ENCODE assay signal across 10 cellular contexts in genomic region chr17:29587591-29587990, GRCh38. TPM values are rescaled to one million over a fixed set of nuclear protein-coding genes. Genes with fewer than 3 reads are reported as not detected.
DNase-seq lines count a peak whose midpoint lies in the region; ATAC-seq lines count a peak whose summit lies in the region.
"Had no signal": no experiment of that assay in that cellular context is flagged by ENCODE, and none has a peak within 500 bp of the region (broad histone marks: within the 10 kb centered on the region; RNA-seq: fewer than 3 reads in every experiment).

No MANE protein-coding gene starts in this region.

- no peak for ATAC-seq in CD4-positive, CD25-positive, alpha-beta regulatory T cell (ENCODE audit: low read depth in 2 of 2)
- ATAC-seq in GM19324 (IDR thresholded peaks at IDR 0.05; ENCODE audit: low FRiP score, unreplicated experiment) (no peak), HG03378 (IDR thresholded peaks at IDR 0.05; ENCODE audit: unreplicated experiment) (no peak)
- ATAC-seq: body of pancreas had no signal

- peaks cover 6 to 82% (median 42%) of the 10 kb centered on the region in 4 donors for H3K4me1 Mint-ChIP-seq in CD4-positive, CD25-positive, alpha-beta regulatory T cell

- peak overlapping the region in 2 of 3 donors; percentile 94 to 98 for H3K27ac Mint-ChIP-seq in CD4-positive, CD25-positive, alpha-beta regulatory T cell

- no peak overlapping the region for H3K27ac ChIP-seq in CD4-positive, CD25-positive, alpha-beta regulatory T cell (ENCODE audit: insufficient read depth, low read length, poor library complexity, severe bottlenecking)
- H3K27ac ChIP-seq: neutrophil had no signal

- H2AFZ ChIP-seq in neuron (ENCODE audit: low read depth, low read length), result no peak overlapping the region

- H3K4me1 ChIP-seq in CD4-positive, CD25-positive, alpha-beta regulatory T cell (ENCODE audit: control insufficient read depth, insufficient read depth, low read length, poor library complexity, severe bottlenecking), result peaks cover 76% of the 10 kb centered on the region
- H3K4me1 ChIP-seq in neuron (ENCODE audit: insufficient read depth, low read length), result peaks cover 57% of the 10 kb centered on the region

- H3K36me3 Mint-ChIP-seq in CD4-positive, CD25-positive, alpha-beta regulatory T cell, result no peaks in the 10 kb centered on the region

- H3K27me3 ChIP-seq in CD4-positive, CD25-positive, alpha-beta regulatory T cell (ENCODE audit: control insufficient read depth, insufficient read depth, low read length), result no peaks in the 10 kb centered on the region
- no peaks in the 10 kb centered on the region for H3K27me3 ChIP-seq in neuron (ENCODE audit: insufficient read depth, low read length)
- H3K27me3 ChIP-seq: body of pancreas had no signal

- no peak for DNase-seq in CD4-positive, CD25-positive, alpha-beta regulatory T cell
- DNase-seq in NCI-H226, result peak; percentile 1
- peak; percentile 61 for DNase-seq in ecto neural progenitor cell (ENCODE audit: low spot score)
- DNase-seq in NCI-H2107 treated with DMSO at 0.1 percent for 48 hours (lab: John Stamatoyannopoulos, UW; ENCODE audit: unreplicated experiment), result no peak
- no peak for DNase-seq in activated gamma-delta T cell (lab: John Stamatoyannopoulos, UW)

- H3K4me3 Mint-ChIP-seq in CD4-positive, CD25-positive, alpha-beta regulatory T cell, result peak overlapping the region; percentile 91 to 98 (median 96)

- peak overlapping the region; percentile 67 for H3K4me3 ChIP-seq in CD4-positive, CD25-positive, alpha-beta regulatory T cell (ENCODE audit: low read depth, low read length)
- H3K4me3 ChIP-seq in neuron (ENCODE audit: low read length), result peak overlapping the region; percentile 94
- H3K4me3 ChIP-seq: body of pancreas had no signal

- no peaks in the 10 kb centered on the region for H3K9me3 Mint-ChIP-seq in CD4-positive, CD25-positive, alpha-beta regulatory T cell

- no peaks in the 10 kb centered on the region for H3K9me3 ChIP-seq in CD4-positive, CD25-positive, alpha-beta regulatory T cell (ENCODE audit: control insufficient read depth in 2 of 2, low read length in 2 of 2)
- no peaks in the 10 kb centered on the region for H3K9me3 ChIP-seq in neuron (ENCODE audit: low read length)
- H3K9me3 ChIP-seq: body of pancreas, neutrophil had no signal

- no peaks in the 10 kb centered on the region for H3K27me3 Mint-ChIP-seq in CD4-positive, CD25-positive, alpha-beta regulatory T cell

- H3K36me3 ChIP-seq in CD4-positive, CD25-positive, alpha-beta regulatory T cell (ENCODE audit: control insufficient read depth, insufficient read depth, low read length), result peaks cover 7% of the 10 kb centered on the region
- H3K36me3 ChIP-seq in neuron (ENCODE audit: insufficient read depth, low read length), result peaks cover 8% of the 10 kb centered on the region
- H3K36me3 ChIP-seq: neutrophil had no signal

RNA-seq across cellular contexts. Expression of gene GIT1, which starts 1.9 kb away (rescaled TPM):
- total RNA-seq in CD4-positive, CD25-positive, alpha-beta regulatory T cell, result 41.5 TPM
- 1 to 10 TPM; 5.5 to 9.2 (median 6.4) TPM for polyA plus RNA-seq in CD4-positive, CD25-positive, alpha-beta regulatory T cell

RNA-seq across cellular contexts. Expression of gene ANKRD13B, which starts 5.3 kb away (rescaled TPM):
- total RNA-seq in CD4-positive, CD25-positive, alpha-beta regulatory T cell, result 5.9 TPM
- polyA plus RNA-seq in CD4-positive, CD25-positive, alpha-beta regulatory T cell, result under 1 TPM in 2 of 4 donors, not detected in 2; 0.05 to 0.18 TPM

RNA-seq across cellular contexts. Expression of gene TP53I13, which starts 19.1 kb away (rescaled TPM):
- 87.4 TPM for total RNA-seq in CD4-positive, CD25-positive, alpha-beta regulatory T cell
- polyA plus RNA-seq in CD4-positive, CD25-positive, alpha-beta regulatory T cell, result 10 to 100 TPM; 22.2 to 36.4 (median 26.2) TPM

RNA-seq across cellular contexts. Expression of gene ABHD15, which starts 20.8 kb away (rescaled TPM):
- total RNA-seq in CD4-positive, CD25-positive, alpha-beta regulatory T cell, result 9.9 TPM
- 1 to 10 TPM; 6.2 to 9.2 (median 7.4) TPM for polyA plus RNA-seq in CD4-positive, CD25-positive, alpha-beta regulatory T cell

RNA-seq across cellular contexts. Expression of gene CORO6, which starts 35.1 kb away (rescaled TPM):
- 4.3 TPM for total RNA-seq in CD4-positive, CD25-positive, alpha-beta regulatory T cell
- under 1 TPM in 3 of 4 donors, not detected in 1; 0.15 to 0.52 (median 0.38) TPM for polyA plus RNA-seq in CD4-positive, CD25-positive, alpha-beta regulatory T cell

Comparison
In these comparisons a context has a peak if more than half of its experiments do, and no peak if none do; other contexts are left out.
1. DNase-seq: peak in NCI-H226 (single experiment) and ecto neural progenitor cell (single experiment); none in CD4-positive, CD25-positive, alpha-beta regulatory T cell (0 of 3), NCI-H2107 treated with DMSO at 0.1 percent for 48 hours (single experiment) and activated gamma-delta T cell (single experiment).